ENCODE assay signal across 26 cellular contexts in the genomic region with DNA sequence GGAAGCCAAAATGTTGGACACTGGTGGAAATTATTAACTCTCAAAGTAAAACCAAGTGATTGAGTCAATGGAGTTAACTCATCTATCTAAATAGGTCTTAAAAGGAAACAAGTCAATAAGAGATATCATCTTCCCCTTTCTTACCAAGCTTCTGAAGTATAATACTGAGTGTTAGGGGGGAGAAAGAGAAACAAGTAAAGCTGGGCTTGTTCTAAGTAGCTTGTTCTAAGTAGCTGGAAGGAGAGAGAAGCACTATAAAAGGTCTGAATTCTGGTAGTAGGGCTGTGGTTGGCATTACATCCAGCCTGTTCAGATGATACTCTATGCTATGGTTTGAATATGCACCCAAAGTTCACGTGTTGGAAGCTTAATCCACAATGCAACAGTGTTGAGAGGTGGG.
DNase-seq lines count a peak whose midpoint lies in the region; ATAC-seq and TF ChIP-seq lines count a peak whose summit lies in the region.
"Had no signal": no experiment of that assay in that cellular context is flagged by ENCODE, and none has a peak within 500 bp of the region (broad histone marks: within the 10 kb centered on the region; RNA-seq: fewer than 3 reads in every experiment).

No MANE protein-coding gene starts in this region.

- no peak for TF ChIP-seq CTCF in foreskin fibroblast (IDR thresholded peaks at IDR 0.05; ENCODE audit: low read depth, low read length)

- peak; percentile 63 for ATAC-seq in GM18909 (IDR thresholded peaks at IDR 0.05; ENCODE audit: poor library complexity, unreplicated experiment)
- peak; percentile 59 for ATAC-seq in HG03442 (IDR thresholded peaks at IDR 0.05; ENCODE audit: unreplicated experiment)
- no peak for ATAC-seq in GM21825 (IDR thresholded peaks at IDR 0.05; ENCODE audit: unreplicated experiment)
- ATAC-seq: A549; activated CD8-positive, alpha-beta memory T cell treated with anti-CD3 and anti-CD28 coated beads, Interleukin-2, amount 10 ng/mL, durations not matched to agents 7 days and 5 days; esophagus mucosa; left lung; naive thymus-derived CD4-positive, alpha-beta T cell; PC-3; Right ventricle myocardium inferior had no signal

- no peak overlapping the region for H3K4me3 ChIP-seq in foreskin fibroblast (ENCODE audit: low read depth in 1 of 2, low read length in 2 of 2)
- H3K4me3 ChIP-seq: A549, left lung, skin epidermis, upper lobe of left lung had no signal

- DNase-seq in AML-193 (lab: John Stamatoyannopoulos, UW) (peak; percentile 44 to 57), SKM-1 treated with dmso at 0.1 percent for 144 hours (lab: John Stamatoyannopoulos, UW; ENCODE audit: unreplicated experiment) (peak; percentile 55), globus pallidus (ENCODE audit: low spot score) (no peak), foreskin fibroblast (no peak), GM19240 (ENCODE audit: insufficient read length, low spot score) (no peak)
- DNase-seq: activated CD4-positive, alpha-beta T cell treated with anti-CD3 and anti-CD28 coated beads for 4 hours; activated CD8-positive, alpha-beta memory T cell treated with anti-CD3 and anti-CD28 coated beads, Interleukin-2, amount 10 ng/mL, durations not matched to agents 7 days and 5 days; activated naive CD4-positive, alpha-beta T cell treated with anti-CD3 and anti-CD28 coated beads for 36 hours; COR-L47; DMS79; effector CD8-positive, alpha-beta T cell; foreskin melanocyte; GOT3; left lung; naive thymus-derived CD4-positive, alpha-beta T cell; NCI-H1417; NCI-H446; PC-3; upper lobe of left lung had no signal

Comparison
In these comparisons a context has a peak if more than half of its experiments do, and no peak if none do; other contexts are left out.
1. DNase-seq: peak in AML-193 (2 of 2) and SKM-1 treated with dmso at 0.1 percent for 144 hours (single experiment); none in globus pallidus (single experiment), foreskin fibroblast (0 of 2) and GM19240 (single experiment).